14 cellular contexts compared by ENCODE assay signal in the genomic region with DNA sequence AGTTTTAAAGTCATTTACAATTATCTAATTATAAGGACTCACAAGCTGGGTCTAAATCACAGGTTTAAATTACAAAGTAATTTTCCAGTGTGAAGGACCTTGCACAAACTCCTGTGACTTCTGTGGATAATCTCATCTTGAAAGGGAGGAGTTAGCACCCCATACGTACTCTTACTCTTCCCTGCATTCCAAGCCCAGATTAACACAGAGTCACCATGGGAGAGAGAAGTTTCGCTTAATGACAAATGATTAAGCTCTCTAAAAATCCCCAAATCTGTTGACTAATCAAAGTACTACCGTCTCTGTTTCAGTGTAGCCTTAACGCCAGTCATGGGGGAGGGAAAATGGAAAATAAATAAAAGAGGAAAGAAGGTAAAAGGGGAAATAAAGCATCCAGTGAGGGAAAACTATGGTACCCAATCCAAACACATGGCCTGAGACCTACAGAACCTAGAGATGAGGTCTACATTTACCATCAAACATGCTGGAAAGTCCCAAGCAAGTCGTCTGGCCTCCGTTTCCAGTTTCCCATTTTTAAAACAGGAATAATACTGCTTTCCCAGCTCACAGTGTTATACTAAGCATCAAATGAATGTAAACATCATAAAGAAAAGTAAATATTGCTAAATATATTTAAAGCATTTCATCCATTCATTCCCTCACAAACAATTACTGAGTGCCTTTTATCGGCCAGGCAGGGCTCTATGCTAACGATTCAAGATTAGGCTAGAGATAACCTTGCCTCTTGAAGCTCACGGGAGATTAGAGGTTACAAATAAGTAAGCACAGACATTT.
DNase-seq lines count a peak whose midpoint lies in the region; ATAC-seq and TF ChIP-seq lines count a peak whose summit lies in the region.
"Had no signal": no experiment of that assay in that cellular context is flagged by ENCODE, and none has a peak within 500 bp of the region (broad histone marks: within the 10 kb centered on the region; RNA-seq: fewer than 3 reads in every experiment).

No MANE protein-coding gene starts in this region.

- H3K4me3 ChIP-seq in muscle layer of colon (ENCODE audit: low read depth in 1 of 2, low read length in 2 of 2) (no peak overlapping the region), tibial artery (no peak overlapping the region), gastrocnemius medialis (no peak overlapping the region)
- H3K4me3 ChIP-seq: GM12878 had no signal

- in situ Hi-C loops in gastrocnemius medialis (cut with MboI; ENCODE audit: low sequenced_read_pairs in 4 of 4): no loop called here

- H3K27ac ChIP-seq in VCaP (peak overlapping the region; percentile 54), muscle layer of colon (ENCODE audit: low read depth, low read length) (peak overlapping the region; percentile 61), tibial artery (peak overlapping the region; percentile 17 to 29), gastrocnemius medialis (no peak overlapping the region)

- no peak overlapping the region for H3K9ac ChIP-seq in muscle layer of colon (ENCODE audit: low read length)
- H3K9ac ChIP-seq: SK-N-SH had no signal

- no peaks in the 10 kb centered on the region for H3K9me3 ChIP-seq in muscle layer of colon (ENCODE audit: low read length)
- no peaks in the 10 kb centered on the region for H3K9me3 ChIP-seq in tibial artery
- H3K9me3 ChIP-seq in gastrocnemius medialis: no peaks in the 10 kb centered on the region
- H3K9me3 ChIP-seq: SK-N-SH had no signal

- H3K36me3 ChIP-seq in muscle layer of colon (ENCODE audit: insufficient read depth, low read length) (peaks cover 23% of the 10 kb centered on the region), tibial artery (peaks cover 18 to 38% (median 34%) of the 10 kb centered on the region in 3 donors), gastrocnemius medialis (no peaks in the 10 kb centered on the region)

- intact Hi-C loops in tibial artery (cut with DNase I; ENCODE audit: low total_unique reads) (no loop called here), gastrocnemius medialis (cut with DNase I; ENCODE audit: low total_unique reads) (no loop called here)

- ATAC-seq in gastrocnemius medialis: no peak
- ATAC-seq: GM12878, Right ventricle myocardium inferior had no signal

- DNase-seq in HCEC 1CT (peak; percentile 26), tibial artery (no peak), gastrocnemius medialis (no peak), dedifferentiated amniotic fluid mesenchymal stem cell (ENCODE audit: extremely low spot score) (no peak), HuH-7.5 (ENCODE audit: low spot score) (no peak)
- DNase-seq: NCI-H1436, NCI-H2029 treated with DMSO at 0.1 percent for 48 hours, NCI-H345, NCI-H748 treated with DMSO at 0.1 percent for 48 hours, SK-N-SH had no signal

- TF ChIP-seq CTCF in VCaP (conservative IDR thresholded peaks at IDR 0.05) (no peak), tibial artery (IDR thresholded peaks at IDR 0.05) (no peak), gastrocnemius medialis (IDR thresholded peaks at IDR 0.05 in 4 of 5, conservative IDR thresholded peaks at IDR 0.05 in 1 of 5) (no peak)

- H3K4me1 ChIP-seq in muscle layer of colon (ENCODE audit: insufficient read depth, low read length) (peaks cover 27% of the 10 kb centered on the region), tibial artery (peaks cover 0 to 24% (median 0%) of the 10 kb centered on the region in 4 donors), gastrocnemius medialis (no peaks in the 10 kb centered on the region)

- H3K27me3 ChIP-seq in muscle layer of colon (ENCODE audit: control insufficient read depth in 1 of 2, insufficient read depth in 2 of 2, low read length in 2 of 2): no peaks in the 10 kb centered on the region
- H3K27me3 ChIP-seq in tibial artery: no peaks in the 10 kb centered on the region
- H3K27me3 ChIP-seq in gastrocnemius medialis: no peaks in the 10 kb centered on the region

- TF ChIP-seq POLR2A in gastrocnemius medialis (IDR thresholded peaks at IDR 0.05): no peak

Comparison
In these comparisons a context has a peak if more than half of its experiments do, and no peak if none do; other contexts are left out.
1. H3K27ac ChIP-seq: peak in VCaP (single experiment), muscle layer of colon (single experiment) and tibial artery (2 of 2); none in gastrocnemius medialis (0 of 4).